9 cellular contexts compared by ENCODE assay signal in the genomic region with DNA sequence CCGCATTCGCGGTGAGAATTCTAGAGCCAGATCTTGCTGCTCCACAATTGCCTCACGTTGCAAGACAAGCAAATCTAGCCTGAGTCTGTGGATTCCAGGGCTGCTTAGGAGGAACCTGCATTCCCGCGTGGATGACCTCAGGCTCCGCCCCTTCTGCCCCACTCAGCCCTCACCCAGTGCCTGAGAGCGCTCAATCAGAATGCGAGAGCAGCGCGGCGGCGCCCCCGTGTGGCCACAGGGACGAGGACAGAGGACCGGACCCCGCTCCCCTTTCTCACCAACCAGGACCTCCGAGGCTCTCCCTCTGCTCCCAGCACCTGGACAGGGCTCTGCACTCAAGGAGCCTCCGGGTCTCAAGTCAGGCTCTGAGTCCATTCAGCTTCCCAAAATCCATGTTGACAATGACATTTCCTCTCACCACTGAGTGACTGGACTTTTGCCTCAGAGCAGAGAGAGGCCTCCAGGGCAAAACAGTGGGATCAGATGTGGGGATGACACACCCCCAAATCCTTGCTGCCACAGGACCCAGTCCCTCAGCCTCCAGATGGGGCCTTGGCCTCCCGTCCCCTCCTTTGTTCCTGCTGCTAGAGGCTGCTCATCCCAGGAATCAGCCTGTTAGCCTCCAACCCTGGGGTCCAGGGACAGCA. TPM values are rescaled to one million over a fixed set of nuclear protein-coding genes. Genes with fewer than 3 reads are reported as not detected.
DNase-seq lines count a peak whose midpoint lies in the region; ATAC-seq and TF ChIP-seq lines count a peak whose summit lies in the region.
"Had no signal": no experiment of that assay in that cellular context is flagged by ENCODE, and none has a peak within 500 bp of the region (broad histone marks: within the 10 kb centered on the region; RNA-seq: fewer than 3 reads in every experiment).

No MANE protein-coding gene starts in this region.

- H3K9me3 ChIP-seq in lung (ENCODE audit: control insufficient read depth in 2 of 2, insufficient read depth in 1 of 2, low read length in 1 of 2): no peaks in the 10 kb centered on the region

- no peaks in the 10 kb centered on the region for H3K4me1 ChIP-seq in lung (ENCODE audit: control insufficient read depth in 2 of 2, insufficient read depth in 2 of 2, low read length in 2 of 2)

- CTCF ChIA-PET in activated CD4-positive, alpha-beta memory T cell treated with anti-CD3 and anti-CD28 coated beads, Interleukin-2, amount 10 ng/mL, durations not matched to agents 7 days and 5 days (lab: Charles Lee): interaction anchor here (1.0 to 2.9 kb wide), 9 partner anchors 22 to 294 kb away, joined by 3 to 11 read pairs (median 7); no protein-coding TSS in a partner anchor

- ATAC-seq in HG02885 (IDR thresholded peaks at IDR 0.05; ENCODE audit: poor library complexity, unreplicated experiment) (peak; percentile 66), lung (ENCODE audit: insufficient read depth, low FRiP score) (peak; percentile 95), HG03520 (IDR thresholded peaks at IDR 0.05; ENCODE audit: unreplicated experiment) (no peak)

- no peak overlapping the region for H3K4me3 Mint-ChIP-seq in activated CD4-positive, alpha-beta memory T cell treated with anti-CD3 and anti-CD28 coated beads, Interleukin-2, amount 10 ng/mL, durations not matched to agents 7 days and 5 days

- peaks cover 45% of the 10 kb centered on the region for H3K27me3 Mint-ChIP-seq in activated CD4-positive, alpha-beta memory T cell treated with anti-CD3 and anti-CD28 coated beads, Interleukin-2, amount 10 ng/mL, durations not matched to agents 7 days and 5 days

- H3K4me3 ChIP-seq in lung: no peak overlapping the region

- TF ChIP-seq CTCF in lung (IDR thresholded peaks at IDR 0.05; ENCODE audit: control extremely low read depth, extremely low read depth): peak; percentile 64

- H3K27ac Mint-ChIP-seq in activated CD4-positive, alpha-beta memory T cell treated with anti-CD3 and anti-CD28 coated beads, Interleukin-2, amount 10 ng/mL, durations not matched to agents 7 days and 5 days: no peak overlapping the region

- DNase-seq in EL (peak; percentile 73), NCI-H774 (lab: John Stamatoyannopoulos, UW) (peak; percentile 53), ecto neural progenitor cell (ENCODE audit: low spot score) (peak; percentile 93), lung (ENCODE audit: low spot score) (peak; percentile 87)
- peak; percentile 83 for DNase-seq in activated CD4-positive, alpha-beta memory T cell treated with anti-CD3 and anti-CD28 coated beads, Interleukin-2, amount 10 ng/mL, durations not matched to agents 7 days and 5 days
- peak; percentile 70 for DNase-seq in stimulated activated CD8-positive, alpha-beta memory T cell treated with anti-CD3 and anti-CD28 coated beads, Interleukin-12 subunit alpha, Interleukin-12 subunit beta, amount 100 ng/mL, for 4 hours (ENCODE audit: low read depth)

- no peaks in the 10 kb centered on the region for H3K9me3 Mint-ChIP-seq in activated CD4-positive, alpha-beta memory T cell treated with anti-CD3 and anti-CD28 coated beads, Interleukin-2, amount 10 ng/mL, durations not matched to agents 7 days and 5 days

- H3K4me1 Mint-ChIP-seq in activated CD4-positive, alpha-beta memory T cell treated with anti-CD3 and anti-CD28 coated beads, Interleukin-2, amount 10 ng/mL, durations not matched to agents 7 days and 5 days: peaks cover 2% of the 10 kb centered on the region

- no peak overlapping the region for H3K27ac ChIP-seq in lung (ENCODE audit: low read depth in 1 of 2, low read length in 1 of 2)
- H3K27ac ChIP-seq: epithelial cell of prostate had no signal

- POLR2A ChIA-PET in activated CD4-positive, alpha-beta memory T cell treated with anti-CD3 and anti-CD28 coated beads, Interleukin-2, amount 10 ng/mL, durations not matched to agents 7 days and 5 days (lab: Charles Lee): interaction anchor here (1.3 kb wide), 1 partner anchor 183 kb away, joined by 3 read pairs; no protein-coding TSS in a partner anchor

- 13 to 16% methylated on average over 20 of the region's 20 CpGs for WGBS in lung, 2 donors

- H3K36me3 Mint-ChIP-seq in activated CD4-positive, alpha-beta memory T cell treated with anti-CD3 and anti-CD28 coated beads, Interleukin-2, amount 10 ng/mL, durations not matched to agents 7 days and 5 days (ENCODE audit: low read depth): no peaks in the 10 kb centered on the region

- H3K36me3 ChIP-seq in lung (ENCODE audit: control insufficient read depth in 2 of 2, insufficient read depth in 2 of 2, low read length in 2 of 2): no peaks in the 10 kb centered on the region

- no peaks in the 10 kb centered on the region for H3K27me3 ChIP-seq in lung (ENCODE audit: control insufficient read depth, insufficient read depth)

RNA-seq across cellular contexts. Expression of a gene that starts 52.0 kb away (rescaled TPM):
- total RNA-seq in activated CD4-positive, alpha-beta memory T cell treated with anti-CD3 and anti-CD28 coated beads, Interleukin-2, amount 10 ng/mL, durations not matched to agents 7 days and 5 days: 10 to 100 TPM; 34.2 to 35.7 TPM
- 10 to 100 TPM; 13.3 to 37.6 TPM for total RNA-seq in lung
- polyA plus RNA-seq in lung: 100 to 1,000 TPM in 1 of 2 donors, 10 to 100 TPM in 1; 60.1 to 141 TPM
